ENCODE assay signal across 10 cellular contexts in the genomic region with DNA sequence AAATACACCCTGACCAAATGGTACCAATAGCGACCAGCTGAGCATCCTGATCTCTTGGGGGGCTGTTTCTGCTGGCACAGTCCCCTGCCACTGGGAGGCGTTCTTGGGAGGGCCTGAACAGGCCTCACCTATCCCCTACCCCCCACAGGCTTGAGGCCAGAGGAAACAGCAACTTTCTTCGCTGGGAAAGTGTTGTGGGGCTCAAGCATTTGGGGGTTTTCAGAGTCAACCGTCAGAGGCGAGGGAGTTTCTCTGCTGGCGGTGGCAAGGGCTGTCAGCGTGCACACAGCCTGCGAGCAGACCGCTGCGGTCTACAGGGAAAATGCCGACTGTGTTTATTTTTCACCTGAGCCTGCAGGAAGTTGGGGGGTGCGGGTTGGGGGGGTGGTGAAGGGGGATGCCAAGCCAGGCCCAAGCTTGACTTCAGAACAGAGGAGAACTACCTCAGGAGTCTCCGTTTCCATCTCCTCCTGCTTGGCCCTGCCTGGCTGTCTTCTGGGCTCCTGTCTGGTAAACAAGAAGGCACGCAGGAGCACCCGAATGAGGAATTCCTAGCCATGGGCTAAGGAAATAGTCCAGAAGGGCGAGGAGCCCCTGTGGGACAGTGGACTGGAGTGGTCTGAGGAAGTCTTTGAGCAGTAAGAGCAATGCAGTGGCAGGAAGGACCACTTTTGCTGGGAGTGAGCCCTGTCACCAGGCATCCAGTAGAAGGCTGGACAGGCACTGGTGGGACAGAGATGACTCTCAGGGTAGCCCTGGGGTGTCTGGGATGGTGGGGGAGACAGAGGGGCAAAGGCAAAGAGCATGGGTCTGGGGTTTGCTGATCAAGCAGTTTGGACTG. TPM values are rescaled to one million over a fixed set of nuclear protein-coding genes. Genes with fewer than 3 reads are reported as not detected.
DNase-seq lines count a peak whose midpoint lies in the region; ATAC-seq and TF ChIP-seq lines count a peak whose summit lies in the region.
"Had no signal": no experiment of that assay in that cellular context is flagged by ENCODE, and none has a peak within 500 bp of the region (broad histone marks: within the 10 kb centered on the region; RNA-seq: fewer than 3 reads in every experiment).

No MANE protein-coding gene starts in this region.

- peak; percentile 63 for ATAC-seq in GM21825 (IDR thresholded peaks at IDR 0.05; ENCODE audit: unreplicated experiment)
- ATAC-seq: body of pancreas, pancreas had no signal

- POLR2A ChIA-PET in CD8-positive, alpha-beta memory T cell (lab: Charles Lee): interaction anchor here (0.9 to 16.0 kb wide), 8 partner anchors 11 to 93 kb away, joined by 3 to 272 read pairs (median 4); a partner anchor contains a TSS

- TF ChIP-seq CTCF in choroid plexus epithelial cell (conservative IDR thresholded peaks at IDR 0.05; ENCODE audit: low read depth, low read length): peak; percentile 9

- H3K9me3 ChIP-seq in CD8-positive, alpha-beta memory T cell (ENCODE audit: low read length): no peaks in the 10 kb centered on the region
- H3K9me3 ChIP-seq: body of pancreas, pancreas had no signal

- no peaks in the 10 kb centered on the region for H3K27me3 ChIP-seq in CD8-positive, alpha-beta memory T cell (ENCODE audit: insufficient read depth, low read length, poor library complexity, severe bottlenecking)
- H3K27me3 ChIP-seq: body of pancreas, pancreas had no signal

- CTCF ChIA-PET in CD8-positive, alpha-beta memory T cell (lab: Charles Lee): interaction anchor here (1.4 to 26.0 kb wide), 4 partner anchors 8 to 90 kb away, joined by 3 to 429 read pairs (median 24); no protein-coding TSS in a partner anchor

- peaks cover 92 to 99% (median 99%) of the 10 kb centered on the region in 3 donors for H3K4me1 Mint-ChIP-seq in CD8-positive, alpha-beta memory T cell

- H3K9me3 Mint-ChIP-seq in CD8-positive, alpha-beta memory T cell: peaks cover 0 to 2% (median 0%) of the 10 kb centered on the region in 5 donors

- no peaks in the 10 kb centered on the region for H3K27me3 Mint-ChIP-seq in CD8-positive, alpha-beta memory T cell

- peak overlapping the region; percentile 72 for H3K4me3 ChIP-seq in CD8-positive, alpha-beta memory T cell (ENCODE audit: low read length)
- no peak overlapping the region for H3K4me3 ChIP-seq in choroid plexus epithelial cell (ENCODE audit: low read depth, low read length)
- H3K4me3 ChIP-seq: body of pancreas, pancreas had no signal

- H3K27ac ChIP-seq in CD8-positive, alpha-beta memory T cell (ENCODE audit: low read depth, low read length): peak overlapping the region; percentile 78
- no peak overlapping the region for H3K27ac ChIP-seq in substantia nigra (ENCODE audit: low read depth, low read length, poor library complexity, severe bottlenecking)
- H3K27ac ChIP-seq: body of pancreas, pancreas had no signal

- peaks cover 100% of the 10 kb centered on the region for H3K4me1 ChIP-seq in CD8-positive, alpha-beta memory T cell (ENCODE audit: insufficient read depth, low read length)

- H3K4me3 Mint-ChIP-seq in CD8-positive, alpha-beta memory T cell: peak overlapping the region; percentile 72 to 99 (median 94)

- DNase-seq in CD8-positive, alpha-beta memory T cell: peak; percentile 78 to 95 (median 93)
- peak; percentile 79 for DNase-seq in T-helper 9 cell
- DNase-seq in choroid plexus epithelial cell (ENCODE audit: low read depth): no peak
- DNase-seq in stimulated activated CD8-positive, alpha-beta memory T cell treated with anti-CD3 and anti-CD28 coated beads, Interleukin-4, amount 100 ng/mL, for 48 hours: peak; percentile 81
- DNase-seq in NOMO-1 treated with DMSO at 0.1 percent for 48 hours (lab: John Stamatoyannopoulos, UW; ENCODE audit: unreplicated experiment): no peak
- no peak for DNase-seq in cerebellar cortex (ENCODE audit: low spot score)
- DNase-seq in substantia nigra (lab: John Stamatoyannopoulos, UW): no peak

- peaks cover 24 to 96% (median 31%) of the 10 kb centered on the region in 3 donors for H3K36me3 Mint-ChIP-seq in CD8-positive, alpha-beta memory T cell

- H3K36me3 ChIP-seq in CD8-positive, alpha-beta memory T cell (ENCODE audit: insufficient read depth, low read length): peaks cover 62% of the 10 kb centered on the region

- peak overlapping the region; percentile 92 to 100 (median 98) for H3K27ac Mint-ChIP-seq in CD8-positive, alpha-beta memory T cell

RNA-seq across cellular contexts. Expression of a gene that starts 18.1 kb away (rescaled TPM):
- total RNA-seq in CD8-positive, alpha-beta memory T cell: 10 to 100 TPM; 85.2 to 89.7 TPM
- 344 TPM for polyA plus RNA-seq in CD8-positive, alpha-beta memory T cell

RNA-seq across cellular contexts. Expression of a gene that starts 44.2 kb away (rescaled TPM):
- 100 to 1,000 TPM; 264 to 280 TPM for total RNA-seq in CD8-positive, alpha-beta memory T cell
- polyA plus RNA-seq in CD8-positive, alpha-beta memory T cell: 1,187 TPM

Comparison
In these comparisons a context has a peak if more than half of its experiments do, and no peak if none do; other contexts are left out.
1. DNase-seq: peak in CD8-positive, alpha-beta memory T cell (5 of 5), T-helper 9 cell (single experiment) and stimulated activated CD8-positive, alpha-beta memory T cell treated with anti-CD3 and anti-CD28 coated beads, Interleukin-4, amount 100 ng/mL, for 48 hours (single experiment); none in choroid plexus epithelial cell (single experiment), NOMO-1 treated with DMSO at 0.1 percent for 48 hours (single experiment), cerebellar cortex (single experiment) and substantia nigra (0 of 49).